In the genomic region with DNA sequence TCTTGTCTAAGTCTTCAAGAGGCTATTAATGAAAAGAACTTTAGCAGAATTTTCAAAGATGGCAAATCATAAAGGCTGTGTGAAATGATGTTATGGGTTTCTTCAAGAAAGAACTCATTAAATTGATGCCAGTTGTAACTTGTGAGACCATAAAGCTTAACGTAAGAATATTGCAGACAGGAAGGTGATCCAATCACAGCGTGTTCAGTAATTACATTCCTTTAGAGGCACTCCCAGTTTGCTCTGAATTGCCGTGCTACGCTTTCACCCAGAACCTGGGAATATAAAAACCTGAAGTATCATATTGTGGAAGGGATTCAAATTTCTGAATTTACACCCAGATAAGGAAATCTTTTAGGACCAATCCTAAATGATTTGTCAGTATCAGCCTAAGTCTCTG, we compare ENCODE assay signal across 16 cellular contexts.
DNase-seq lines count a peak whose midpoint lies in the region; ATAC-seq, FAIRE-seq and TF ChIP-seq lines count a peak whose summit lies in the region.
"Had no signal": no experiment of that assay in that cellular context is flagged by ENCODE, and none has a peak within 500 bp of the region (broad histone marks: within the 10 kb centered on the region; RNA-seq: fewer than 3 reads in every experiment).

No MANE protein-coding gene starts in this region.

- no peaks in the 10 kb centered on the region for H3K9me1 ChIP-seq in keratinocyte (ENCODE audit: control insufficient read depth, extremely low read depth, insufficient read depth, low read length)

- no peak overlapping the region for H2BK20ac ChIP-seq in H1 (ENCODE audit: low read length)

- TF ChIP-seq POLR2A in H1 (IDR thresholded peaks at IDR 0.05; ENCODE audit: control extremely low read depth in 1 of 2, low read depth in 2 of 2, low read length in 2 of 2), result no peak

- POLR2A ChIA-PET in H1 (lab: Charles Lee; ENCODE audit: partially characterized antibody), result no interaction called here

- no peaks in the 10 kb centered on the region for H3F3A ChIP-seq in GM23338 (replicated peaks; ENCODE audit: low read depth)

- no peak overlapping the region for H2BK15ac ChIP-seq in H1 (ENCODE audit: low read length)

- H3K9ac ChIP-seq in H1 (replicated peaks in 1 of 4; ENCODE audit: extremely low read depth in 1 of 4, low read depth in 3 of 4, low read length in 3 of 4) (no peak overlapping the region), keratinocyte (ENCODE audit: control insufficient read depth, extremely low read depth, insufficient read depth, low read length) (no peak overlapping the region)
- H3K9ac ChIP-seq: BLaER1 treated with 17β-estradiol and CSF1 and Interleukin-3, amounts not matched to agents 10 nM and 100 nM had no signal

- WGBS in H1 (ENCODE audit: extremely low coverage in 1 of 2, insufficient coverage in 1 of 2, insufficient read length in 1 of 2, insufficient replicate concordance in 2 of 2, low coverage in 1 of 2, low lambda C conversion rate in 2 of 2, missing lambda C conversion rate in 1 of 2), 2 experiments, result 78% methylated on average over 4 of the region's 4 CpGs; no CpG with 5 or more reads in 1 of the 2 experiments

- no peaks in the 10 kb centered on the region for H4K20me1 ChIP-seq in GM23338 (replicated peaks; ENCODE audit: insufficient read depth)
- no peaks in the 10 kb centered on the region for H4K20me1 ChIP-seq in H1 (replicated peaks in 1 of 2; ENCODE audit: control insufficient read depth in 1 of 2, insufficient read depth in 2 of 2, low read length in 2 of 2)
- no peaks in the 10 kb centered on the region for H4K20me1 ChIP-seq in keratinocyte (ENCODE audit: control insufficient read depth, extremely low read depth, insufficient read depth, low read length)
- H4K20me1 ChIP-seq: BLaER1 treated with 17β-estradiol and CSF1 and Interleukin-3, amounts not matched to agents 10 nM and 100 nM had no signal

- H3K14ac ChIP-seq in H1 (ENCODE audit: insufficient read length), result no peak overlapping the region

- no peak overlapping the region for H3K4me2 ChIP-seq in GM23338
- H3K4me2 ChIP-seq in H1 (ENCODE audit: insufficient read depth in 1 of 2, low read depth in 2 of 2, low read length in 2 of 2), result no peak overlapping the region
- peak overlapping the region; percentile 52 for H3K4me2 ChIP-seq in keratinocyte (ENCODE audit: control insufficient read depth, extremely low read depth, insufficient read depth, low read depth, low read length)
- H3K4me2 ChIP-seq: BLaER1 treated with 17β-estradiol and CSF1 and Interleukin-3, amounts not matched to agents 10 nM and 100 nM had no signal

- intact Hi-C loops in activated T-helper 1 cell treated with anti-CD3 and anti-CD28 coated beads, Interleukin-12 subunit alpha, Interleukin-12 subunit beta, Interleukin-2, Interleukin-4 antibody, amounts not matched to agents 30 ng/mL and 10 ng/mL and 1 ng/mL, durations not matched to agents 14 hours and 24 hours and 36 hours (cut with micrococcal nuclease), result no loop called here

- H4K5ac ChIP-seq in H1 (ENCODE audit: insufficient read length, low read depth, low read length), result no peak overlapping the region

- H3K4me3 ChIP-seq in GM23338 (no peak overlapping the region), RWPE2 (ENCODE audit: severe bottlenecking) (no peak overlapping the region), H1 (ENCODE audit: extremely low read depth in 1 of 4, insufficient read depth in 2 of 4, low read depth in 3 of 4, low read length in 4 of 4) (no peak overlapping the region), keratinocyte (ENCODE audit: control insufficient read depth in 2 of 3, extremely low read depth in 1 of 3, insufficient read depth in 2 of 3, low read depth in 1 of 3, low read length in 3 of 3) (peak overlapping the region in 1 of 3 experiments; percentile 7)
- H3K4me3 ChIP-seq: BLaER1 treated with 17β-estradiol and CSF1 and Interleukin-3, amounts not matched to agents 10 nM and 100 nM had no signal

- no peak for FAIRE-seq in H1 (lab: Jason Lieb, UNC)
- peak; percentile 71 for FAIRE-seq in keratinocyte (lab: Jason Lieb, UNC)

- H3K79me1 ChIP-seq in H1 (ENCODE audit: low read depth, low read length), result no peaks in the 10 kb centered on the region

- CTCF ChIA-PET in H1 (lab: Charles Lee; ENCODE audit: partially characterized antibody), result interaction anchor here (1.1 to 1.9 kb wide), 2 partner anchors 11 to 93 kb away, joined by 3 to 5 read pairs; no protein-coding TSS in a partner anchor

- no peak overlapping the region for H3K4ac ChIP-seq in H1 (replicated peaks; ENCODE audit: insufficient read length, low read depth, low read length)

- H3K4me1 ChIP-seq in GM23338 (ENCODE audit: insufficient read depth) (peaks cover 23% of the 10 kb centered on the region), RWPE2 (ENCODE audit: insufficient read depth, poor library complexity, severe bottlenecking) (peaks cover 20% of the 10 kb centered on the region), H1 (replicated peaks in 1 of 4; ENCODE audit: control insufficient read depth in 3 of 4, insufficient read depth in 4 of 4, low read length in 3 of 4) (peaks cover 0 to 10% (median 2%) of the 10 kb centered on the region in 4 experiments; a peak in 3 of 7 replicates), keratinocyte (ENCODE audit: control insufficient read depth, extremely low read depth, insufficient read depth, low read length) (peaks cover 12% of the 10 kb centered on the region)
- H3K4me1 ChIP-seq: BLaER1 treated with 17β-estradiol and CSF1 and Interleukin-3, amounts not matched to agents 10 nM and 100 nM had no signal

- H3K27ac ChIP-seq in GM23338 (ENCODE audit: low read depth) (no peak overlapping the region), RWPE2 (ENCODE audit: poor library complexity, severe bottlenecking) (peak overlapping the region; percentile 55), H1 (ENCODE audit: low read depth, low read length) (no peak overlapping the region), keratinocyte (ENCODE audit: control insufficient read depth, insufficient read depth, low read length) (peak overlapping the region; percentile 34)
- H3K27ac ChIP-seq: BLaER1 treated with 17β-estradiol and CSF1 and Interleukin-3, amounts not matched to agents 10 nM and 100 nM had no signal

- no peak for TF ChIP-seq RAD21 in H1 (IDR thresholded peaks at IDR 0.05 in 1 of 2, conservative IDR thresholded peaks at IDR 0.05 in 1 of 2; ENCODE audit: low read depth in 2 of 2, low read length in 2 of 2)

- TF ChIP-seq CTCF in GM23338 (conservative IDR thresholded peaks at IDR 0.05; ENCODE audit: low read depth in 2 of 2) (no peak), RWPE2 (IDR thresholded peaks at IDR 0.05; ENCODE audit: poor library complexity, severe bottlenecking) (no peak), H1 (IDR thresholded peaks at IDR 0.05; ENCODE audit: control extremely low read depth in 1 of 3, insufficient read depth in 1 of 3, low read depth in 1 of 3, low read length in 3 of 3) (no peak), keratinocyte (optimal IDR thresholded peaks at IDR 0.05 in 1 of 3, IDR thresholded peaks at IDR 0.05 in 1 of 3, conservative IDR thresholded peaks at IDR 0.05 in 1 of 3; ENCODE audit: extremely low read depth in 1 of 3, insufficient read depth in 2 of 3, low read length in 3 of 3) (no peak)

- H4K8ac ChIP-seq in H1 (ENCODE audit: extremely low read depth, insufficient read depth, low read length), result no peak overlapping the region

- no peak overlapping the region for H3K23ac ChIP-seq in H1 (ENCODE audit: insufficient read length)

- H3K18ac ChIP-seq in H1 (ENCODE audit: extremely low read depth, low read length), result no peak overlapping the region

- no peak for TF ChIP-seq EP300 in H1 (IDR thresholded peaks at IDR 0.05; ENCODE audit: borderline replicate concordance in 1 of 2, low read depth in 2 of 2, low read length in 2 of 2)

- H2BK12ac ChIP-seq in H1 (ENCODE audit: low read depth, low read length), result no peak overlapping the region

- ATAC-seq in GM23338, result no peak
- peak; percentile 78 for ATAC-seq in RWPE2 (ENCODE audit: low read depth)
- no peak for ATAC-seq in GM21723 (IDR thresholded peaks at IDR 0.05; ENCODE audit: unreplicated experiment)
- ATAC-seq: CD8-positive, alpha-beta T cell had no signal

- no peak overlapping the region for H3K27ac Mint-ChIP-seq in GM23338
- H3K27ac Mint-ChIP-seq in activated T-helper 1 cell treated with anti-CD3 and anti-CD28 coated beads, Interleukin-12 subunit alpha, Interleukin-12 subunit beta, Interleukin-2, Interleukin-4 antibody, amounts not matched to agents 30 ng/mL and 10 ng/mL and 1 ng/mL, durations not matched to agents 14 hours and 24 hours and 36 hours, result no peak overlapping the region
- H3K27ac Mint-ChIP-seq: B cell; CD8-positive, alpha-beta T cell; H9 had no signal

- H2AFZ ChIP-seq in GM23338 (0 out of 2 replicates have a peak overlapping the region, but pooled peaks have one; percentile 1), H1 (ENCODE audit: low read length) (0 out of 2 replicates have a peak overlapping the region, but pooled peaks have one; percentile 17), keratinocyte (ENCODE audit: control insufficient read depth, low read length) (peak overlapping the region; percentile 42)

- no peak overlapping the region for H3K4me3 Mint-ChIP-seq in GM23338
- H3K4me3 Mint-ChIP-seq in activated T-helper 1 cell treated with anti-CD3 and anti-CD28 coated beads, Interleukin-12 subunit alpha, Interleukin-12 subunit beta, Interleukin-2, Interleukin-4 antibody, amounts not matched to agents 30 ng/mL and 10 ng/mL and 1 ng/mL, durations not matched to agents 14 hours and 24 hours and 36 hours, result no peak overlapping the region
- H3K4me3 Mint-ChIP-seq: B cell; CD8-positive, alpha-beta T cell; H9 had no signal

- peaks cover 25% of the 10 kb centered on the region for H3K4me1 Mint-ChIP-seq in GM23338
- H3K4me1 Mint-ChIP-seq in activated T-helper 1 cell treated with anti-CD3 and anti-CD28 coated beads, Interleukin-12 subunit alpha, Interleukin-12 subunit beta, Interleukin-2, Interleukin-4 antibody, amounts not matched to agents 30 ng/mL and 10 ng/mL and 1 ng/mL, durations not matched to agents 14 hours and 24 hours and 36 hours (ENCODE audit: low read depth), result no peaks in the 10 kb centered on the region

- H3K27me3 ChIP-seq in GM23338 (ENCODE audit: insufficient read depth) (no peaks in the 10 kb centered on the region), RWPE2 (ENCODE audit: insufficient read depth, poor library complexity, severe bottlenecking) (no peaks in the 10 kb centered on the region), H1 (replicated peaks in 1 of 4; ENCODE audit: control insufficient read depth in 3 of 4, extremely low read depth in 1 of 4, insufficient read depth in 3 of 4, low read length in 3 of 4) (no peaks in the 10 kb centered on the region; a peak in 1 of 7 replicates), keratinocyte (ENCODE audit: control insufficient read depth, extremely low read depth, insufficient read depth, low read length) (no peaks in the 10 kb centered on the region)
- H3K27me3 ChIP-seq: BLaER1 treated with 17β-estradiol and CSF1 and Interleukin-3, amounts not matched to agents 10 nM and 100 nM had no signal

- H3K79me2 ChIP-seq in GM23338 (replicated peaks; ENCODE audit: insufficient read depth) (no peaks in the 10 kb centered on the region), H1 (ENCODE audit: control insufficient read depth in 1 of 2, insufficient read depth in 2 of 2, low read length in 2 of 2) (no peaks in the 10 kb centered on the region), keratinocyte (ENCODE audit: control insufficient read depth, insufficient read depth, low read length) (no peaks in the 10 kb centered on the region)

- dilution Hi-C loops in keratinocyte (cut with MboI; ENCODE audit: extremely low pct_ligation_motif_present, low sequenced_read_pairs), result no loop called here

- no peak overlapping the region for H2AK5ac ChIP-seq in H1 (ENCODE audit: low read depth, low read length)

- H4K91ac ChIP-seq in H1 (replicated peaks; ENCODE audit: insufficient read length, low read length), result no peak overlapping the region

- DNase-seq in GM23338 (ENCODE audit: low spot score), result no peak
- no peak for DNase-seq in RWPE2 (ENCODE audit: low spot score)
- no peak for DNase-seq in H1 (ENCODE audit: low read depth in 1 of 2, low spot score in 2 of 2)
- no peak for DNase-seq in keratinocyte (ENCODE audit: low read depth, low spot score)
- no peak for DNase-seq in HUDEP-2 (lab: John Stamatoyannopoulos, UW; ENCODE audit: unreplicated experiment in 76 of 76)
- no peak for DNase-seq in NK-92 treated with Interleukin-12 subunit alpha and Interleukin-12 subunit beta, amount 100 ng/mL, for 24 hours (lab: John Stamatoyannopoulos, UW)
- DNase-seq in activated T-helper 1 cell treated with anti-CD3 and anti-CD28 coated beads, Interleukin-12 subunit alpha, Interleukin-12 subunit beta, Interleukin-2, Interleukin-4 antibody, amounts not matched to agents 30 ng/mL and 10 ng/mL and 1 ng/mL, durations not matched to agents 14 hours and 24 hours and 36 hours (ENCODE audit: low spot score), result no peak
- DNase-seq: Calu3; CD8-positive, alpha-beta T cell; DMS79 treated with DMSO at 0.1 percent for 48 hours; GF-D8; GOT3; H9 had no signal

- H3K36me3 ChIP-seq in GM23338 (ENCODE audit: insufficient read depth) (no peaks in the 10 kb centered on the region), RWPE2 (ENCODE audit: low read depth) (no peaks in the 10 kb centered on the region), H1 (ENCODE audit: control insufficient read depth in 2 of 4, insufficient read depth in 4 of 4, low read length in 3 of 4) (no peaks in the 10 kb centered on the region), keratinocyte (ENCODE audit: control insufficient read depth in 2 of 2, extremely low read depth in 1 of 2, insufficient read depth in 2 of 2, low read length in 2 of 2) (no peaks in the 10 kb centered on the region)
- H3K36me3 ChIP-seq: BLaER1 treated with 17β-estradiol and CSF1 and Interleukin-3, amounts not matched to agents 10 nM and 100 nM had no signal

- no peaks in the 10 kb centered on the region for H3K23me2 ChIP-seq in H1 (ENCODE audit: low read depth, low read length)

- H3K36me3 Mint-ChIP-seq in GM23338 (ENCODE audit: low read depth), result no peaks in the 10 kb centered on the region
- no peaks in the 10 kb centered on the region for H3K36me3 Mint-ChIP-seq in activated T-helper 1 cell treated with anti-CD3 and anti-CD28 coated beads, Interleukin-12 subunit alpha, Interleukin-12 subunit beta, Interleukin-2, Interleukin-4 antibody, amounts not matched to agents 30 ng/mL and 10 ng/mL and 1 ng/mL, durations not matched to agents 14 hours and 24 hours and 36 hours (ENCODE audit: low read depth)
- H3K36me3 Mint-ChIP-seq: CD8-positive, alpha-beta T cell had no signal

- no peak overlapping the region for H3K56ac ChIP-seq in H1 (replicated peaks; ENCODE audit: insufficient read length, low read depth, low read length)

- H3K9me3 Mint-ChIP-seq in GM23338, result no peaks in the 10 kb centered on the region; the same call in 1 of the 3 replicates
- H3K9me3 Mint-ChIP-seq in activated T-helper 1 cell treated with anti-CD3 and anti-CD28 coated beads, Interleukin-12 subunit alpha, Interleukin-12 subunit beta, Interleukin-2, Interleukin-4 antibody, amounts not matched to agents 30 ng/mL and 10 ng/mL and 1 ng/mL, durations not matched to agents 14 hours and 24 hours and 36 hours, result peaks cover 4% of the 10 kb centered on the region
- H3K9me3 Mint-ChIP-seq: CD8-positive, alpha-beta T cell had no signal

- H3K9me2 ChIP-seq in GM23338 (ENCODE audit: insufficient read depth), result peaks cover 11% of the 10 kb centered on the region

- no peak overlapping the region for H2BK120ac ChIP-seq in H1 (replicated peaks; ENCODE audit: low read depth, low read length)

- H2BK5ac ChIP-seq in H1 (ENCODE audit: low read depth, low read length), result no peak overlapping the region

- peaks cover 2% of the 10 kb centered on the region for H3K27me3 Mint-ChIP-seq in GM23338 (ENCODE audit: insufficient read depth, low read depth, poor library complexity)
- H3K27me3 Mint-ChIP-seq in activated T-helper 1 cell treated with anti-CD3 and anti-CD28 coated beads, Interleukin-12 subunit alpha, Interleukin-12 subunit beta, Interleukin-2, Interleukin-4 antibody, amounts not matched to agents 30 ng/mL and 10 ng/mL and 1 ng/mL, durations not matched to agents 14 hours and 24 hours and 36 hours (ENCODE audit: insufficient read depth), result peaks cover 6% of the 10 kb centered on the region
- H3K27me3 Mint-ChIP-seq: B cell had no signal

- H3K9me3 ChIP-seq in RWPE2 (ENCODE audit: severe bottlenecking) (peaks cover under 1% of the 10 kb centered on the region), H1 (ENCODE audit: insufficient read depth in 2 of 2, low read depth in 1 of 2, low read length in 1 of 2) (no peaks in the 10 kb centered on the region), keratinocyte (ENCODE audit: control insufficient read depth, low read depth, low read length) (no peaks in the 10 kb centered on the region)
- H3K9me3 ChIP-seq: BLaER1 treated with 17β-estradiol and CSF1 and Interleukin-3, amounts not matched to agents 10 nM and 100 nM had no signal

Comparison
In these comparisons a context has a peak if more than half of its experiments do, and no peak if none do; other contexts are left out.
1. H3K27ac ChIP-seq: peak in RWPE2 (single experiment) and keratinocyte (single experiment); none in GM23338 (single experiment) and H1 (single experiment).
2. Peak in every context shown above with its lines, with median percentiles within 50 percentile points of each other: H2AFZ ChIP-seq.